Comparison of ENCODE assay signal across 8 cellular contexts in genomic region chr14:96504353-96504752, GRCh38. TPM values are rescaled to one million over a fixed set of nuclear protein-coding genes. Genes with fewer than 3 reads are reported as not detected.
DNase-seq lines count a peak whose midpoint lies in the region; ATAC-seq, FAIRE-seq and TF ChIP-seq lines count a peak whose summit lies in the region.
"Not testable (repeated sequence)": the region's sequence is repeated elsewhere in the genome, so short reads cannot be mapped to it uniquely, and the experiment has no call there.

No MANE protein-coding gene starts in this region.

- H3K27me3 Mint-ChIP-seq in CD8-positive, alpha-beta memory T cell; activated CD4-positive, alpha-beta T cell treated with anti-CD3 and anti-CD28 coated beads for 36 hours; activated naive CD8-positive, alpha-beta T cell treated with anti-CD3 and anti-CD28 coated beads for 36 hours: not testable (repeated sequence)
- peaks cover 9 to 15% (median 14%) of the 10 kb centered on the region in 3 donors for H3K27me3 Mint-ChIP-seq in immature natural killer cell (ENCODE audit: low read depth in 3 of 3)

- peak overlapping the region; percentile 92 for H3K9ac ChIP-seq in Loucy (ENCODE audit: low read depth, low read length, poor library complexity, severe bottlenecking)
- H3K9ac ChIP-seq in H1 (replicated peaks in 1 of 4; ENCODE audit: extremely low read depth in 1 of 4, low read depth in 3 of 4, low read length in 3 of 4), result not testable (repeated sequence)

- not testable (repeated sequence) for TF ChIP-seq CTCF in Loucy (conservative IDR thresholded peaks at IDR 0.05; ENCODE audit: low read length); H1 (IDR thresholded peaks at IDR 0.05; ENCODE audit: control extremely low read depth in 1 of 3, insufficient read depth in 1 of 3, low read depth in 1 of 3, low read length in 3 of 3); thoracic aorta (IDR thresholded peaks at IDR 0.05)

- CTCF ChIA-PET in CD8-positive, alpha-beta memory T cell (lab: Charles Lee); H1 (lab: Charles Lee; ENCODE audit: partially characterized antibody): not testable (repeated sequence)
- CTCF ChIA-PET in activated CD4-positive, alpha-beta T cell treated with anti-CD3 and anti-CD28 coated beads for 36 hours (lab: Charles Lee), result interaction anchor here (2.2 kb wide), 1 partner anchor 12 kb away, joined by 9 read pairs; no protein-coding TSS in a partner anchor

- not testable (repeated sequence) for H2BK5ac ChIP-seq in H1 (ENCODE audit: low read depth, low read length)

- not testable (repeated sequence) for H2BK120ac ChIP-seq in H1 (replicated peaks; ENCODE audit: low read depth, low read length)

- 86% methylated on average over 12 of the region's 12 CpGs; no CpG with 5 or more reads in 1 of the 2 experiments for WGBS in H1 (ENCODE audit: extremely low coverage in 1 of 2, insufficient coverage in 1 of 2, insufficient read length in 1 of 2, insufficient replicate concordance in 2 of 2, low coverage in 1 of 2, low lambda C conversion rate in 2 of 2, missing lambda C conversion rate in 1 of 2), 2 experiments

- not testable (repeated sequence) for H3K23ac ChIP-seq in H1 (ENCODE audit: insufficient read length)

- H4K8ac ChIP-seq in H1 (ENCODE audit: extremely low read depth, insufficient read depth, low read length), result not testable (repeated sequence)

- H4K20me1 ChIP-seq in Loucy (ENCODE audit: insufficient read depth, low read length, poor library complexity, severe bottlenecking), result peaks cover 66% of the 10 kb centered on the region
- H4K20me1 ChIP-seq in H1 (replicated peaks in 1 of 2; ENCODE audit: control insufficient read depth in 1 of 2, insufficient read depth in 2 of 2, low read length in 2 of 2), result peaks cover 21 to 28% of the 10 kb centered on the region in 2 experiments

- peak overlapping the region; percentile 88 to 99 (median 97) for H3K4me3 Mint-ChIP-seq in CD8-positive, alpha-beta memory T cell
- peak overlapping the region; percentile 99 for H3K4me3 Mint-ChIP-seq in activated CD4-positive, alpha-beta T cell treated with anti-CD3 and anti-CD28 coated beads for 36 hours
- peak overlapping the region; percentile 94 for H3K4me3 Mint-ChIP-seq in activated naive CD8-positive, alpha-beta T cell treated with anti-CD3 and anti-CD28 coated beads for 36 hours
- peak overlapping the region; percentile 95 to 99 (median 99) for H3K4me3 Mint-ChIP-seq in immature natural killer cell

- not testable (repeated sequence) for H3K9me2 ChIP-seq in Loucy (replicated peaks; ENCODE audit: low read depth, low read length)

- H3K27me3 ChIP-seq in CD8-positive, alpha-beta memory T cell (ENCODE audit: insufficient read depth, low read length, poor library complexity, severe bottlenecking); Loucy (ENCODE audit: insufficient read depth, low read length, poor library complexity, severe bottlenecking); H1 (replicated peaks in 1 of 4; ENCODE audit: control insufficient read depth in 3 of 4, extremely low read depth in 1 of 4, insufficient read depth in 3 of 4, low read length in 3 of 4); neuron (ENCODE audit: insufficient read depth, low read length); thoracic aorta (replicated peaks; ENCODE audit: insufficient read depth): not testable (repeated sequence)

- not testable (repeated sequence) for H3K18ac ChIP-seq in H1 (ENCODE audit: extremely low read depth, low read length)

- H3K36me3 Mint-ChIP-seq in CD8-positive, alpha-beta memory T cell, result peaks cover 0 to 27% (median 0%) of the 10 kb centered on the region in 3 donors
- H3K36me3 Mint-ChIP-seq in activated CD4-positive, alpha-beta T cell treated with anti-CD3 and anti-CD28 coated beads for 36 hours (ENCODE audit: low read depth), result peaks cover 34% of the 10 kb centered on the region
- peaks cover 38% of the 10 kb centered on the region for H3K36me3 Mint-ChIP-seq in activated naive CD8-positive, alpha-beta T cell treated with anti-CD3 and anti-CD28 coated beads for 36 hours
- not testable (repeated sequence) for H3K36me3 Mint-ChIP-seq in immature natural killer cell

- not testable (repeated sequence) for H3K23me2 ChIP-seq in H1 (ENCODE audit: low read depth, low read length)

- H3K9me3 ChIP-seq in CD8-positive, alpha-beta memory T cell (ENCODE audit: low read length); Loucy (ENCODE audit: insufficient read depth, low read depth, low read length); H1 (ENCODE audit: insufficient read depth in 2 of 2, low read depth in 1 of 2, low read length in 1 of 2); neuron (ENCODE audit: low read length); thoracic aorta: not testable (repeated sequence)

- peak overlapping the region in 6 of 8 donors; percentile 36 to 99 (median 96) for H3K27ac Mint-ChIP-seq in CD8-positive, alpha-beta memory T cell
- peak overlapping the region; percentile 98 for H3K27ac Mint-ChIP-seq in activated CD4-positive, alpha-beta T cell treated with anti-CD3 and anti-CD28 coated beads for 36 hours
- peak overlapping the region; percentile 99 for H3K27ac Mint-ChIP-seq in activated naive CD8-positive, alpha-beta T cell treated with anti-CD3 and anti-CD28 coated beads for 36 hours
- H3K27ac Mint-ChIP-seq in immature natural killer cell, result peak overlapping the region in 5 of 6 donors; percentile 96 to 99 (median 98)

- not testable (repeated sequence) for H2BK20ac ChIP-seq in H1 (ENCODE audit: low read length)

- not testable (repeated sequence) for H3F3A ChIP-seq in Loucy (ENCODE audit: low read depth)

- H3K4me2 ChIP-seq in Loucy (ENCODE audit: low read depth, low read length, poor library complexity, severe bottlenecking) (peak overlapping the region; percentile 96), H1 (ENCODE audit: insufficient read depth in 1 of 2, low read depth in 2 of 2, low read length in 2 of 2) (peak overlapping the region; percentile 94 to 95)

- not testable (repeated sequence) for TF ChIP-seq RAD21 in H1 (IDR thresholded peaks at IDR 0.05 in 1 of 2, conservative IDR thresholded peaks at IDR 0.05 in 1 of 2; ENCODE audit: low read depth in 2 of 2, low read length in 2 of 2)

- not testable (repeated sequence) for H2BK15ac ChIP-seq in H1 (ENCODE audit: low read length)

- H3K79me2 ChIP-seq in Loucy (ENCODE audit: insufficient read depth, low read length), result peaks cover 82% of the 10 kb centered on the region
- peaks cover 58 to 78% of the 10 kb centered on the region in 2 experiments for H3K79me2 ChIP-seq in H1 (ENCODE audit: control insufficient read depth in 1 of 2, insufficient read depth in 2 of 2, low read length in 2 of 2)

- not testable (repeated sequence) for H2BK12ac ChIP-seq in H1 (ENCODE audit: low read depth, low read length)

- not testable (repeated sequence) for H3K79me1 ChIP-seq in H1 (ENCODE audit: low read depth, low read length)

- H3K27ac ChIP-seq in CD8-positive, alpha-beta memory T cell (ENCODE audit: low read depth, low read length); H1 (ENCODE audit: low read depth, low read length); thoracic aorta: not testable (repeated sequence)

- peak overlapping the region; percentile 96 for H3K4me3 ChIP-seq in CD8-positive, alpha-beta memory T cell (ENCODE audit: low read length)
- H3K4me3 ChIP-seq in Loucy (ENCODE audit: low read length, poor library complexity, severe bottlenecking) (peak overlapping the region; percentile 88), H1 (ENCODE audit: extremely low read depth in 1 of 4, insufficient read depth in 2 of 4, low read depth in 3 of 4, low read length in 4 of 4) (peak overlapping the region in 1 of 4 experiments; percentile 94; a peak in 2 of 8 replicates), neuron (ENCODE audit: low read length) (peak overlapping the region; percentile 88), thoracic aorta (peak overlapping the region; percentile 92)

- not testable (repeated sequence) for H3K4ac ChIP-seq in H1 (replicated peaks; ENCODE audit: insufficient read length, low read depth, low read length)

- not testable (repeated sequence) for DNase-seq in CD8-positive, alpha-beta memory T cell; activated CD4-positive, alpha-beta T cell treated with anti-CD3 and anti-CD28 coated beads for 36 hours; activated naive CD8-positive, alpha-beta T cell treated with anti-CD3 and anti-CD28 coated beads for 36 hours; H1 (ENCODE audit: low read depth in 1 of 2, low spot score in 2 of 2); immature natural killer cell; thoracic aorta (ENCODE audit: low spot score)

- ATAC-seq in activated CD4-positive, alpha-beta T cell treated with anti-CD3 and anti-CD28 coated beads for 36 hours; thoracic aorta (ENCODE audit: insufficient number of reproducible peaks, low FRiP score, low read depth): not testable (repeated sequence)

- H2AK5ac ChIP-seq in H1 (ENCODE audit: low read depth, low read length), result not testable (repeated sequence)

- TF ChIP-seq EP300 in H1 (IDR thresholded peaks at IDR 0.05; ENCODE audit: borderline replicate concordance in 1 of 2, low read depth in 2 of 2, low read length in 2 of 2), result not testable (repeated sequence)

- H3K14ac ChIP-seq in H1 (ENCODE audit: insufficient read length), result not testable (repeated sequence)

- POLR2A ChIA-PET in CD8-positive, alpha-beta memory T cell (lab: Charles Lee), result not testable (repeated sequence)
- POLR2A ChIA-PET in activated CD4-positive, alpha-beta T cell treated with anti-CD3 and anti-CD28 coated beads for 36 hours (lab: Charles Lee), result interaction anchor here (0.6 kb wide), 1 partner anchor 81 kb away, joined by 4 read pairs; no protein-coding TSS in a partner anchor
- POLR2A ChIA-PET in H1 (lab: Charles Lee; ENCODE audit: partially characterized antibody), result interaction anchor here (0.7 kb wide), 1 partner anchor 9 kb away, joined by 3 read pairs; no protein-coding TSS in a partner anchor

- not testable (repeated sequence) for H3K56ac ChIP-seq in H1 (replicated peaks; ENCODE audit: insufficient read length, low read depth, low read length)

- intact Hi-C loops in activated CD4-positive, alpha-beta T cell treated with anti-CD3 and anti-CD28 coated beads for 36 hours (cut with DNase I, micrococcal nuclease), result loop anchor here in 1 of 2 experiments (5.0 to 10.0 kb wide), 2 partner anchors 972 to 1350 kb away; partner anchors contain the start of gene DICER1

- not testable (repeated sequence) for H3K36me3 ChIP-seq in CD8-positive, alpha-beta memory T cell (ENCODE audit: insufficient read depth, low read length); Loucy (ENCODE audit: insufficient read depth, low read length); H1 (ENCODE audit: control insufficient read depth in 2 of 4, insufficient read depth in 4 of 4, low read length in 3 of 4); neuron (ENCODE audit: insufficient read depth, low read length); thoracic aorta

- not testable (repeated sequence) for H3K9me3 Mint-ChIP-seq in CD8-positive, alpha-beta memory T cell; activated CD4-positive, alpha-beta T cell treated with anti-CD3 and anti-CD28 coated beads for 36 hours (ENCODE audit: low read depth); activated naive CD8-positive, alpha-beta T cell treated with anti-CD3 and anti-CD28 coated beads for 36 hours; immature natural killer cell

- not testable (repeated sequence) for H4K91ac ChIP-seq in H1 (replicated peaks; ENCODE audit: insufficient read length, low read length)

- peaks cover 67 to 77% (median 68%) of the 10 kb centered on the region in 3 donors for H3K4me1 Mint-ChIP-seq in CD8-positive, alpha-beta memory T cell
- peaks cover 46% of the 10 kb centered on the region for H3K4me1 Mint-ChIP-seq in activated CD4-positive, alpha-beta T cell treated with anti-CD3 and anti-CD28 coated beads for 36 hours
- H3K4me1 Mint-ChIP-seq in activated naive CD8-positive, alpha-beta T cell treated with anti-CD3 and anti-CD28 coated beads for 36 hours, result peaks cover 53% of the 10 kb centered on the region
- peaks cover 63 to 73% of the 10 kb centered on the region in 2 donors for H3K4me1 Mint-ChIP-seq in immature natural killer cell

- TF ChIP-seq POLR2A in H1 (IDR thresholded peaks at IDR 0.05; ENCODE audit: control extremely low read depth in 1 of 2, low read depth in 2 of 2, low read length in 2 of 2), result not testable (repeated sequence)

- not testable (repeated sequence) for FAIRE-seq in H1 (lab: Jason Lieb, UNC)

- not testable (repeated sequence) for H4K5ac ChIP-seq in H1 (ENCODE audit: insufficient read length, low read depth, low read length)

- H2AFZ ChIP-seq in Loucy (ENCODE audit: low read length); H1 (ENCODE audit: low read length); neuron (ENCODE audit: low read depth, low read length): not testable (repeated sequence)

- peaks cover 59% of the 10 kb centered on the region for H3K4me1 ChIP-seq in CD8-positive, alpha-beta memory T cell (ENCODE audit: insufficient read depth, low read length)
- H3K4me1 ChIP-seq in Loucy (ENCODE audit: insufficient read depth, low read length, poor library complexity, severe bottlenecking) (peaks cover 53% of the 10 kb centered on the region), neuron (ENCODE audit: insufficient read depth, low read length) (peaks cover 25% of the 10 kb centered on the region), thoracic aorta (ENCODE audit: control insufficient read depth in 1 of 2, low read depth in 2 of 2) (peaks cover 34 to 47% of the 10 kb centered on the region in 2 donors)
- not testable (repeated sequence) for H3K4me1 ChIP-seq in H1 (replicated peaks in 1 of 4; ENCODE audit: control insufficient read depth in 3 of 4, insufficient read depth in 4 of 4, low read length in 3 of 4)

RNA-seq across cellular contexts. Expression of gene PAPOLA, which starts 2.2 kb away (rescaled TPM):
- 100 to 1,000 TPM; 184 to 186 TPM for total RNA-seq in CD8-positive, alpha-beta memory T cell
- 67.7 TPM for polyA plus RNA-seq in CD8-positive, alpha-beta memory T cell
- total RNA-seq in activated CD4-positive, alpha-beta T cell treated with anti-CD3 and anti-CD28 coated beads for 36 hours, result 100 to 1,000 TPM; 190 to 205 TPM
- total RNA-seq in activated naive CD8-positive, alpha-beta T cell treated with anti-CD3 and anti-CD28 coated beads for 36 hours, result 100 to 1,000 TPM; 192 to 193 TPM
- 234 and 239 TPM in 2 replicates for total RNA-seq in H1 (2021; fragmentation: NEBNext Ultra II Directional; extraction: Animal tissue kit (Norgen Biotek cat#: 25700))
- 81.9 and 163 TPM in 2 replicates for polyA plus RNA-seq in H1 (2011; rRNA removed)
- 143 TPM for polyA plus RNA-seq in H1 (2011; cell fraction: cytosol; rRNA removed)
- polyA plus RNA-seq in H1 (2011; cell fraction: nucleus; rRNA removed), result 102 TPM
- polyA plus RNA-seq in H1 (2012, experiment 1 of 2), result 87.2 to 138 TPM (median 129 TPM) in 4 replicates
- polyA plus RNA-seq in H1 (2012, experiment 2 of 2), result 12.7 TPM
- 143 TPM for polyA plus RNA-seq in H1 (2013, experiment 1 of 2)
- polyA plus RNA-seq in H1 (2013, experiment 2 of 2), result 150 TPM
- polyA minus RNA-seq in H1 (2011; rRNA and poly(A)+ RNA removed), result 330 and 489 TPM in 2 replicates
- polyA minus RNA-seq in H1 (2011; cell fraction: cytosol; rRNA and poly(A)+ RNA removed), result 147 TPM
- 349 TPM for polyA minus RNA-seq in H1 (2011; cell fraction: nucleus; rRNA and poly(A)+ RNA removed)
- polyA plus RNA-seq in immature natural killer cell, result 10 to 100 TPM; 65.8 to 77.1 (median 73.0) TPM
- 100 to 1,000 TPM in 1 of 2 donors, 10 to 100 TPM in 1; 81.9 to 152 TPM for total RNA-seq in thoracic aorta
